In the genomic region with DNA sequence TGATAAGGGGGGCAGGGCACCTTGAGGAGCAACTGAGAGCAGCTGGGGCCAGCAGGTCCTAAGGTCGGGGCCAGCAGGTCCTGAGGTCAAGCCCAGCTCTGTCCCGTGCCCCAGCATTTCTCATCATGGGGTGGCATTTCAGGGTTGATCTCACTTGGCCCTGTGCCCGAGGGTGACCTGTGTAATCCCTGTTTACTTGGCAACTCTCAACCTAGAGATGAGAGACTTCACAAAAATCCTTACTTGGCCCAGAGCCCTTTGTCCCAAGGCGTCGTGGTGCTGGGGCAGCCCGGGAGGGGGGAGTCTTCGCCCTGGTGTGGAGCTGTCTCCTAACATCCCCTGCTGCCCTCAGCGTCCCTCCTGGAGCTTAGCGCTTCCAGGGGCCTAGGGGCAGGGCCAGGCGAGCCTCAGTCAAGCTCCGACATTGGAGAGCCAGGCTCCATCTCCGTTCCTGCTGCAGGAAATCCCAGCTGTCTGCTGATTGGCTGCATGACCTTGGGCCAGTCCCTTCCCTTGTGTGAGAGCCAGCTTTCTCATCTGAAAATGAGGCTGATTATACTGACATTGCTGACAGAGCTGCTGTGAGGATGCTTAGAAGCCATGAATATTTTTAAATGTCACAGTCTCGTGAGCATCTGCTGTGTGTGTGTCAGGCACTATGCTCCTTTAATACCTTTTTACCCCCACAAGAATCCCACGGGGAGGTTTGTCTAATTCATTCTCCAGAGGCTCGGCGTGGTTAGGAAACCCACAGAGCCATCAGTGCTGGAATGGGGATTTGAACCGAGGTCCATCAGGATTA, we compare ENCODE assay signal across 1 cellular context.
TF ChIP-seq lines count a peak whose summit lies in the region.

No MANE protein-coding gene starts in this region.

TF ChIP-seq in liver, 16 proteins besides CTCF, POLR2A, EP300 and RAD21 (continued from another document):
- TF ChIP-seq, protein P1, sequence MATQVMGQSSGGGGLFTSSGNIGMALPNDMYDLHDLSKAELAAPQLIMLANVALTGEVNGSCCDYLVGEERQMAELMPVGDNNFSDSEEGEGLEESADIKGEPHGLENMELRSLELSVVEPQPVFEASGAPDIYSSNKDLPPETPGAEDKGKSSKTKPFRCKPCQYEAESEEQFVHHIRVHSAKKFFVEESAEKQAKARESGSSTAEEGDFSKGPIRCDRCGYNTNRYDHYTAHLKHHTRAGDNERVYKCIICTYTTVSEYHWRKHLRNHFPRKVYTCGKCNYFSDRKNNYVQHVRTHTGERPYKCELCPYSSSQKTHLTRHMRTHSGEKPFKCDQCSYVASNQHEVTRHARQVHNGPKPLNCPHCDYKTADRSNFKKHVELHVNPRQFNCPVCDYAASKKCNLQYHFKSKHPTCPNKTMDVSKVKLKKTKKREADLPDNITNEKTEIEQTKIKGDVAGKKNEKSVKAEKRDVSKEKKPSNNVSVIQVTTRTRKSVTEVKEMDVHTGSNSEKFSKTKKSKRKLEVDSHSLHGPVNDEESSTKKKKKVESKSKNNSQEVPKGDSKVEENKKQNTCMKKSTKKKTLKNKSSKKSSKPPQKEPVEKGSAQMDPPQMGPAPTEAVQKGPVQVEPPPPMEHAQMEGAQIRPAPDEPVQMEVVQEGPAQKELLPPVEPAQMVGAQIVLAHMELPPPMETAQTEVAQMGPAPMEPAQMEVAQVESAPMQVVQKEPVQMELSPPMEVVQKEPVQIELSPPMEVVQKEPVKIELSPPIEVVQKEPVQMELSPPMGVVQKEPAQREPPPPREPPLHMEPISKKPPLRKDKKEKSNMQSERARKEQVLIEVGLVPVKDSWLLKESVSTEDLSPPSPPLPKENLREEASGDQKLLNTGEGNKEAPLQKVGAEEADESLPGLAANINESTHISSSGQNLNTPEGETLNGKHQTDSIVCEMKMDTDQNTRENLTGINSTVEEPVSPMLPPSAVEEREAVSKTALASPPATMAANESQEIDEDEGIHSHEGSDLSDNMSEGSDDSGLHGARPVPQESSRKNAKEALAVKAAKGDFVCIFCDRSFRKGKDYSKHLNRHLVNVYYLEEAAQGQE (IDR thresholded peaks at IDR 0.05): no peak
- TF ChIP-seq HNF4A (conservative IDR thresholded peaks at IDR 0.05) (peak; percentile 8 to 23), SP1 (IDR thresholded peaks at IDR 0.05) (no peak), FOXA2 (IDR thresholded peaks at IDR 0.05) (no peak), HNF4G (IDR thresholded peaks at IDR 0.05) (no peak), YY1 (IDR thresholded peaks at IDR 0.05) (no peak), TAF1 (conservative IDR thresholded peaks at IDR 0.05) (no peak), EGR1 (IDR thresholded peaks at IDR 0.05; ENCODE audit: low read depth in 2 of 2) (no peak), JUND (IDR thresholded peaks at IDR 0.05) (no peak), GABPA (IDR thresholded peaks at IDR 0.05 in 1 of 2, conservative IDR thresholded peaks at IDR 0.05 in 1 of 2) (no peak)
- TF ChIP-seq, protein P2, sequence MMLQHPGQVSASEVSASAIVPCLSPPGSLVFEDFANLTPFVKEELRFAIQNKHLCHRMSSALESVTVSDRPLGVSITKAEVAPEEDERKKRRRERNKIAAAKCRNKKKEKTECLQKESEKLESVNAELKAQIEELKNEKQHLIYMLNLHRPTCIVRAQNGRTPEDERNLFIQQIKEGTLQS (IDR thresholded peaks at IDR 0.05): no peak
- TF ChIP-seq, protein P3, sequence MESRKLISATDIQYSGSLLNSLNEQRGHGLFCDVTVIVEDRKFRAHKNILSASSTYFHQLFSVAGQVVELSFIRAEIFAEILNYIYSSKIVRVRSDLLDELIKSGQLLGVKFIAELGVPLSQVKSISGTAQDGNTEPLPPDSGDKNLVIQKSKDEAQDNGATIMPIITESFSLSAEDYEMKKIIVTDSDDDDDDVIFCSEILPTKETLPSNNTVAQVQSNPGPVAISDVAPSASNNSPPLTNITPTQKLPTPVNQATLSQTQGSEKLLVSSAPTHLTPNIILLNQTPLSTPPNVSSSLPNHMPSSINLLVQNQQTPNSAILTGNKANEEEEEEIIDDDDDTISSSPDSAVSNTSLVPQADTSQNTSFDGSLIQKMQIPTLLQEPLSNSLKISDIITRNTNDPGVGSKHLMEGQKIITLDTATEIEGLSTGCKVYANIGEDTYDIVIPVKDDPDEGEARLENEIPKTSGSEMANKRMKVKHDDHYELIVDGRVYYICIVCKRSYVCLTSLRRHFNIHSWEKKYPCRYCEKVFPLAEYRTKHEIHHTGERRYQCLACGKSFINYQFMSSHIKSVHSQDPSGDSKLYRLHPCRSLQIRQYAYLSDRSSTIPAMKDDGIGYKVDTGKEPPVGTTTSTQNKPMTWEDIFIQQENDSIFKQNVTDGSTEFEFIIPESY (IDR thresholded peaks at IDR 0.05): no peak
- TF ChIP-seq, protein P4, sequence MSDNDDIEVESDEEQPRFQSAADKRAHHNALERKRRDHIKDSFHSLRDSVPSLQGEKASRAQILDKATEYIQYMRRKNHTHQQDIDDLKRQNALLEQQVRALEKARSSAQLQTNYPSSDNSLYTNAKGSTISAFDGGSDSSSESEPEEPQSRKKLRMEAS (IDR thresholded peaks at IDR 0.05): no peak
